In the genomic region with DNA sequence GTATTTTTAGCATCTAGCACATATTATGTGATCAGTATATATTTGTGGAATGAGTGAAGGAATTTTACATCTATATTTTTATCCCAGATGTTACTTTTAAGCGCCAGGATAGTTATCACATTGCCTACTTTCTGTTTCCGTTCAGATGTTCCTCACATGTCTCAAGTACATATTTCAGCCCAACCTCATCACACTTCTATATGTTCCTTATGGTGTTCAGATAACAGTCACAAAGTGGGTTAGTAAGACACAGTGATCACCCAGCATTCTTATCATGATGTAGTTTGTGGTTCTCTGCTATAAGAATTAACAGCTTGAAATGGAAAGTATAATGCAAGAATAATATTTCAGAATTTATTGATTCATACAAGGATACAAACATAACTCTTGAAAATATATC, we compare ENCODE assay signal across 29 cellular contexts.
"Had no signal": no experiment of that assay in that cellular context is flagged by ENCODE, and none has a peak within 500 bp of the region (broad histone marks: within the 10 kb centered on the region; RNA-seq: fewer than 3 reads in every experiment).

No MANE protein-coding gene starts in this region.

- H3K4me1 Mint-ChIP-seq: brain, WTC11 had no signal

- H3K9me3 Mint-ChIP-seq: activated T-cell treated with anti-CD3 and anti-CD28 coated beads, Interleukin-2, amount 50 U/mL, for 24 hours; activated T-helper 1 cell treated with anti-CD3 and anti-CD28 coated beads, Interleukin-12 subunit alpha, Interleukin-12 subunit beta, Interleukin-2, Interleukin-4 antibody, amounts not matched to agents 30 ng/mL and 10 ng/mL and 1 ng/mL, durations not matched to agents 14 hours and 24 hours and 36 hours; brain; T-helper 1 cell treated with Interleukin-12 subunit alpha and Interleukin-12 subunit beta and Interleukin-4 antibody, amounts not matched to agents 30 μg/mL and 1 μg/mL, for 36 hours; WTC11 had no signal

- H3K4me3 Mint-ChIP-seq: activated CD4-positive, alpha-beta T cell treated with anti-CD3 and anti-CD28 coated beads, Interleukin-2, amount 10 ng/mL, durations not matched to agents 24 days and 14 days; activated CD8-positive, alpha-beta memory T cell treated with anti-CD3 and anti-CD28 coated beads, Interleukin-2, amount 10 ng/mL, durations not matched to agents 7 days and 5 days; activated naive CD8-positive, alpha-beta T cell; activated T-cell treated with anti-CD3 and anti-CD28 coated beads, Interleukin-2, amount 50 U/mL, for 24 hours; activated T-helper 1 cell treated with anti-CD3 and anti-CD28 coated beads, Interleukin-12 subunit alpha, Interleukin-12 subunit beta, Interleukin-2, Interleukin-4 antibody, amounts not matched to agents 30 ng/mL and 10 ng/mL and 1 ng/mL, durations not matched to agents 14 hours and 24 hours and 36 hours; brain; T-helper 1 cell treated with Interleukin-12 subunit alpha and Interleukin-12 subunit beta and Interleukin-4 antibody, amounts not matched to agents 30 μg/mL and 1 μg/mL, for 36 hours; WTC11 had no signal

- ATAC-seq: activated CD8-positive, alpha-beta memory T cell treated with anti-CD3 and anti-CD28 coated beads, Interleukin-2, amount 10 ng/mL, durations not matched to agents 7 days and 5 days; PC-3; WTC11 had no signal

- DNase-seq: activated CD4-positive, alpha-beta T cell treated with anti-CD3 and anti-CD28 coated beads, Interleukin-2, amount 10 ng/mL, durations not matched to agents 24 days and 14 days; activated CD4-positive, alpha-beta T cell treated with anti-CD3 and anti-CD28 coated beads, Interleukin-2, amount 50 U/mL, for 48 hours; activated CD4-positive, CD25-positive, alpha-beta regulatory T cell treated with anti-CD3 and anti-CD28 coated beads, Interleukin-2, amount 50 U/mL, for 72 hours; activated CD8-positive, alpha-beta memory T cell treated with anti-CD3 and anti-CD28 coated beads, Interleukin-2, amount 10 ng/mL, durations not matched to agents 7 days and 5 days; activated effector memory CD4-positive, alpha-beta T cell treated with Interleukin-2 at 50 U/mL for 16 hours; activated naive CD4-positive, alpha-beta T cell treated with Interleukin-2 at 50 U/mL for 16 hours; activated T-cell treated with anti-CD3 and anti-CD28 coated beads, Interleukin-2, amount 50 U/mL, for 24 hours; amygdala; cerebellar nuclear complex; MV-4-11; NCI-H1092 treated with DMSO at 0.1 percent for 48 hours; NCI-H1417 treated with DMSO at 0.1 percent for 48 hours; NCI-H1694; NCI-H2029; NCI-H2107; NCI-H2171 treated with DMSO at 0.1 percent for 48 hours; NCI-H345; NCI-H510A; NCI-H526 treated with DMSO at 0.1 percent for 48 hours; NCI-H82; PC-3; SHP77 had no signal

- H3K27me3 Mint-ChIP-seq: activated CD8-positive, alpha-beta memory T cell treated with anti-CD3 and anti-CD28 coated beads, Interleukin-2, amount 10 ng/mL, durations not matched to agents 7 days and 5 days; activated naive CD8-positive, alpha-beta T cell; activated T-cell treated with anti-CD3 and anti-CD28 coated beads, Interleukin-2, amount 50 U/mL, for 24 hours; brain had no signal

- H3K27ac Mint-ChIP-seq: activated CD4-positive, alpha-beta T cell treated with anti-CD3 and anti-CD28 coated beads, Interleukin-2, amount 10 ng/mL, durations not matched to agents 24 days and 14 days; activated CD8-positive, alpha-beta memory T cell treated with anti-CD3 and anti-CD28 coated beads, Interleukin-2, amount 10 ng/mL, durations not matched to agents 7 days and 5 days; activated naive CD8-positive, alpha-beta T cell; activated T-cell treated with anti-CD3 and anti-CD28 coated beads, Interleukin-2, amount 50 U/mL, for 24 hours; activated T-helper 1 cell treated with anti-CD3 and anti-CD28 coated beads, Interleukin-12 subunit alpha, Interleukin-12 subunit beta, Interleukin-2, Interleukin-4 antibody, amounts not matched to agents 30 ng/mL and 10 ng/mL and 1 ng/mL, durations not matched to agents 14 hours and 24 hours and 36 hours; brain; T-helper 1 cell treated with Interleukin-12 subunit alpha and Interleukin-12 subunit beta and Interleukin-4 antibody, amounts not matched to agents 30 μg/mL and 1 μg/mL, for 36 hours; WTC11 had no signal

- FAIRE-seq: astrocyte, RCC 7860 had no signal

- H3K36me3 Mint-ChIP-seq: activated naive CD8-positive, alpha-beta T cell; brain; WTC11 had no signal
